Comparison of ENCODE assay signal across 21 cellular contexts in the genomic region with DNA sequence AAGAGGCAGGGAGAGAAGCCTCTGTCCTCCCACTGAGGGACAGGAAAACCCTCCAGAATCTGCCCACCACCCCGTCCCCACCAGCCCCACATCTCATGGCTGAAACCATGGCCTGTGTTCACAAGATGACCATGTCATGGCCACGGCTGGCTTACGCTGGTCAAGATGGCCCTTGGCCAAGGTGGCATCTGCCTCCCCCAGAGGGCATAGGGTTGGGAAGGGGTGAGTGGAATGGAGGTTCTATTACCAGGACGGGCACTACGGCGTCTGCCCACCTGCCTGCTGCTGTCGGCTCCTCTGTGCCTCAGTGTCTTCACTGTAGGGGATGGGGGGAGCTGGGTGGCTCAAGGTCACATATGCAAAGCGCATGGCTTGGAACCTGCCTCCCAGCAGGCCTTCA.
"Had no signal": no experiment of that assay in that cellular context is flagged by ENCODE, and none has a peak within 500 bp of the region (broad histone marks: within the 10 kb centered on the region; RNA-seq: fewer than 3 reads in every experiment).

No MANE protein-coding gene starts in this region.

- H3K27me3 ChIP-seq: colonic mucosa, hepatocyte, transverse colon had no signal

- H3K9me3 ChIP-seq: colonic mucosa, psoas muscle, stomach, thoracic aorta, transverse colon had no signal

- H3K27ac ChIP-seq: colonic mucosa, foreskin keratinocyte, hepatocyte, parathyroid adenoma, psoas muscle, stomach, thoracic aorta had no signal

- H3K79me2 ChIP-seq: hepatocyte, parathyroid adenoma had no signal

- H3K27ac Mint-ChIP-seq: endodermal cell had no signal

- H3K4me1 Mint-ChIP-seq: endodermal cell had no signal

- H3K4me2 ChIP-seq: hepatocyte had no signal

- ATAC-seq: foreskin keratinocyte; naive thymus-derived CD8-positive, alpha-beta T cell; psoas muscle; sciatic nerve had no signal

- H3K4me1 ChIP-seq: foreskin keratinocyte, parathyroid adenoma, psoas muscle had no signal

- H3K36me3 ChIP-seq: thoracic aorta had no signal

- H3K9me3 Mint-ChIP-seq: endodermal cell; naive thymus-derived CD8-positive, alpha-beta T cell had no signal

- H2AFZ ChIP-seq: hepatocyte, parathyroid adenoma had no signal

- H3K4me3 Mint-ChIP-seq: endodermal cell had no signal

- H3K4me3 ChIP-seq: colonic mucosa, hepatocyte, psoas muscle, stomach, thoracic aorta, transverse colon had no signal

- DNase-seq: cerebellar nuclear complex; colonic mucosa; effector CD4-positive, alpha-beta T cell; endodermal cell; erythroblast; foreskin keratinocyte; left colon; mesendoderm; naive thymus-derived CD8-positive, alpha-beta T cell; nucleus accumbens; retina; stimulated activated CD4-positive, alpha-beta T cell treated with anti-CD3 and anti-CD28 coated beads, Interleukin-2, amount 100 ng/mL, for 24 hours; stimulated activated CD4-positive, alpha-beta T cell treated with anti-CD3 and anti-CD28 coated beads, Interleukin-4, amount 100 ng/mL, for 4 hours; stimulated activated naive CD4-positive, alpha-beta T cell; stomach; transverse colon had no signal
